Comparison of ENCODE assay signal across 22 cellular contexts in genomic region chr21:42001781-42002180, GRCh38. TPM values are rescaled to one million over a fixed set of nuclear protein-coding genes. Genes with fewer than 3 reads are reported as not detected.
DNase-seq lines count a peak whose midpoint lies in the region; TF ChIP-seq lines count a peak whose summit lies in the region.
"Had no signal": no experiment of that assay in that cellular context is flagged by ENCODE, and none has a peak within 500 bp of the region (broad histone marks: within the 10 kb centered on the region; RNA-seq: fewer than 3 reads in every experiment).

No MANE protein-coding gene starts in this region.

- H3K9ac ChIP-seq in skeletal muscle satellite cell (ENCODE audit: low read depth, low read length) = no peak overlapping the region

- CTCF ChIA-PET in activated CD4-positive, alpha-beta T cell treated with anti-CD3 and anti-CD28 coated beads, Interleukin-2, amount 10 ng/mL, durations not matched to agents 7 days and 5 days (lab: Charles Lee) = interaction anchor here (1.1 to 1.5 kb wide), 4 partner anchors 24 to 116 kb away, joined by 3 read pairs; no protein-coding TSS in a partner anchor

- H3K4me2 ChIP-seq in skeletal muscle satellite cell (ENCODE audit: low read length) = peak overlapping the region; percentile 68

- no peak overlapping the region for H3K4me3 ChIP-seq in skeletal muscle satellite cell (ENCODE audit: low read length)
- H3K4me3 ChIP-seq: heart right ventricle, lung, stomach, upper lobe of right lung had no signal

- H3K9me3 ChIP-seq in skeletal muscle satellite cell (replicated peaks; ENCODE audit: low read length) = no peaks in the 10 kb centered on the region
- H3K9me3 ChIP-seq: heart right ventricle, stomach, upper lobe of right lung had no signal

- no peak overlapping the region for H3K4me3 Mint-ChIP-seq in activated CD4-positive, alpha-beta T cell treated with anti-CD3 and anti-CD28 coated beads, Interleukin-2, amount 10 ng/mL, durations not matched to agents 7 days and 5 days
- peak overlapping the region; percentile 77 for H3K4me3 Mint-ChIP-seq in HFFc6
- H3K4me3 Mint-ChIP-seq in activated naive CD8-positive, alpha-beta T cell treated with anti-CD3 and anti-CD28 coated beads for 36 hours = peak overlapping the region; percentile 25
- H3K4me3 Mint-ChIP-seq: activated naive CD8-positive, alpha-beta T cell treated with anti-CD3 and anti-CD28 coated beads, Interleukin-2, amount 10 ng/mL, durations not matched to agents 7 days and 5 days; immature natural killer cell had no signal

- H3K4me1 Mint-ChIP-seq in activated CD4-positive, alpha-beta T cell treated with anti-CD3 and anti-CD28 coated beads, Interleukin-2, amount 10 ng/mL, durations not matched to agents 7 days and 5 days = peaks cover 35% of the 10 kb centered on the region
- peaks cover 56% of the 10 kb centered on the region for H3K4me1 Mint-ChIP-seq in HFFc6 (ENCODE audit: low read depth)
- peaks cover 39% of the 10 kb centered on the region for H3K4me1 Mint-ChIP-seq in activated naive CD8-positive, alpha-beta T cell treated with anti-CD3 and anti-CD28 coated beads for 36 hours
- H3K4me1 Mint-ChIP-seq: immature natural killer cell had no signal

- no peaks in the 10 kb centered on the region for H3K27me3 Mint-ChIP-seq in activated CD4-positive, alpha-beta T cell treated with anti-CD3 and anti-CD28 coated beads, Interleukin-2, amount 10 ng/mL, durations not matched to agents 7 days and 5 days
- peaks cover 7% of the 10 kb centered on the region; the same call in 1 of the 2 replicates for H3K27me3 Mint-ChIP-seq in HFFc6 (ENCODE audit: insufficient read depth)
- no peaks in the 10 kb centered on the region for H3K27me3 Mint-ChIP-seq in activated naive CD8-positive, alpha-beta T cell treated with anti-CD3 and anti-CD28 coated beads for 36 hours
- H3K27me3 Mint-ChIP-seq: activated naive CD8-positive, alpha-beta T cell treated with anti-CD3 and anti-CD28 coated beads, Interleukin-2, amount 10 ng/mL, durations not matched to agents 7 days and 5 days had no signal

- H3K36me3 Mint-ChIP-seq in activated CD4-positive, alpha-beta T cell treated with anti-CD3 and anti-CD28 coated beads, Interleukin-2, amount 10 ng/mL, durations not matched to agents 7 days and 5 days (ENCODE audit: low read depth) = peaks cover 49% of the 10 kb centered on the region
- peaks cover 52% of the 10 kb centered on the region for H3K36me3 Mint-ChIP-seq in HFFc6 (ENCODE audit: low read depth)
- H3K36me3 Mint-ChIP-seq in activated naive CD8-positive, alpha-beta T cell treated with anti-CD3 and anti-CD28 coated beads for 36 hours = peaks cover 66% of the 10 kb centered on the region

- no peaks in the 10 kb centered on the region for H3K27me3 ChIP-seq in skeletal muscle satellite cell (ENCODE audit: control insufficient read depth, insufficient read depth, low read length)
- H3K27me3 ChIP-seq: heart right ventricle, stomach, upper lobe of right lung had no signal

- no peak for DNase-seq in activated CD4-positive, alpha-beta T cell treated with anti-CD3 and anti-CD28 coated beads, Interleukin-2, amount 10 ng/mL, durations not matched to agents 7 days and 5 days
- no peak for DNase-seq in activated CD4-positive, alpha-beta T cell treated with anti-CD3 and anti-CD28 coated beads for 1 hour
- no peak for DNase-seq in HFFc6
- DNase-seq in activated naive CD8-positive, alpha-beta T cell treated with anti-CD3 and anti-CD28 coated beads for 36 hours = no peak
- no peak for DNase-seq in GM03348 (ENCODE audit: low spot score)
- no peak for DNase-seq in NCI-H446 (lab: John Stamatoyannopoulos, UW)
- DNase-seq in ureter (ENCODE audit: low spot score) = no peak
- DNase-seq: activated naive CD8-positive, alpha-beta T cell treated with anti-CD3 and anti-CD28 coated beads, Interleukin-2, amount 10 ng/mL, durations not matched to agents 7 days and 5 days; cortex of kidney; DMS 273 treated with DMSO at 0.1 percent for 48 hours; GDM1; heart right ventricle; immature natural killer cell; NCI-H1105 treated with DMSO at 0.1 percent for 48 hours; NCI-H2081 treated with DMSO at 0.1 percent for 48 hours; NCI-H524 treated with DMSO at 0.1 percent for 48 hours; right cardiac atrium; SHP77; stomach; upper lobe of right lung had no signal

- peaks cover 16% of the 10 kb centered on the region for H3K4me1 ChIP-seq in skeletal muscle satellite cell (ENCODE audit: control insufficient read depth, insufficient read depth, low read length)
- H3K4me1 ChIP-seq: upper lobe of right lung had no signal

- peak overlapping the region; percentile 3 for H3K27ac Mint-ChIP-seq in activated CD4-positive, alpha-beta T cell treated with anti-CD3 and anti-CD28 coated beads, Interleukin-2, amount 10 ng/mL, durations not matched to agents 7 days and 5 days
- peak overlapping the region; percentile 97 for H3K27ac Mint-ChIP-seq in HFFc6
- H3K27ac Mint-ChIP-seq in activated naive CD8-positive, alpha-beta T cell treated with anti-CD3 and anti-CD28 coated beads for 36 hours = peak overlapping the region; percentile 90
- H3K27ac Mint-ChIP-seq: immature natural killer cell had no signal

- peaks cover 2% of the 10 kb centered on the region for H3K9me3 Mint-ChIP-seq in activated CD4-positive, alpha-beta T cell treated with anti-CD3 and anti-CD28 coated beads, Interleukin-2, amount 10 ng/mL, durations not matched to agents 7 days and 5 days
- H3K9me3 Mint-ChIP-seq in HFFc6 = peaks cover 3% of the 10 kb centered on the region
- peaks cover under 1% of the 10 kb centered on the region for H3K9me3 Mint-ChIP-seq in activated naive CD8-positive, alpha-beta T cell treated with anti-CD3 and anti-CD28 coated beads for 36 hours
- H3K9me3 Mint-ChIP-seq: immature natural killer cell had no signal

- peaks cover 19% of the 10 kb centered on the region for H3K36me3 ChIP-seq in skeletal muscle satellite cell (ENCODE audit: insufficient read depth, low read length)

- TF ChIP-seq CTCF in HFFc6 (IDR thresholded peaks at IDR 0.05) = no peak

- POLR2A ChIA-PET in activated CD4-positive, alpha-beta T cell treated with anti-CD3 and anti-CD28 coated beads, Interleukin-2, amount 10 ng/mL, durations not matched to agents 7 days and 5 days (lab: Charles Lee) = no interaction called here

RNA-seq across cellular contexts. Expression of gene ZBTB21, which starts 8.4 kb away (rescaled TPM):
- 10 to 100 TPM; 22.1 to 22.6 TPM for total RNA-seq in activated CD4-positive, alpha-beta T cell treated with anti-CD3 and anti-CD28 coated beads, Interleukin-2, amount 10 ng/mL, durations not matched to agents 7 days and 5 days
- 10 to 100 TPM; 16.6 to 19.5 (median 18.9) TPM for total RNA-seq in HFFc6 (2021; fragmentation: NEBNext Ultra II Directional; extraction: Animal tissue kit (Norgen Biotek cat#: 25700))
- 10 to 100 TPM; 29.6 to 29.7 TPM for total RNA-seq in activated naive CD8-positive, alpha-beta T cell treated with anti-CD3 and anti-CD28 coated beads for 36 hours
- total RNA-seq in skeletal muscle satellite cell (2012; rRNA removed) = 10.0 and 10.9 TPM in 2 replicates
- 24.5 TPM for total RNA-seq in ureter

RNA-seq across cellular contexts. Expression of gene C2CD2, which starts 48.0 kb away (rescaled TPM):
- 1 to 10 TPM; 7.0 to 8.8 TPM for total RNA-seq in activated CD4-positive, alpha-beta T cell treated with anti-CD3 and anti-CD28 coated beads, Interleukin-2, amount 10 ng/mL, durations not matched to agents 7 days and 5 days
- 10 to 100 TPM; 14.4 to 19.9 (median 17.2) TPM for total RNA-seq in HFFc6 (2021; fragmentation: NEBNext Ultra II Directional; extraction: Animal tissue kit (Norgen Biotek cat#: 25700))
- total RNA-seq in activated naive CD8-positive, alpha-beta T cell treated with anti-CD3 and anti-CD28 coated beads for 36 hours = 1 to 10 TPM; 6.3 to 7.6 TPM
- 39.3 and 52.4 TPM in 2 replicates for total RNA-seq in skeletal muscle satellite cell (2012; rRNA removed)
- total RNA-seq in ureter = 66.4 TPM

Comparison
In these comparisons a context has a peak if more than half of its experiments do, and no peak if none do; other contexts are left out.
1. H3K27ac Mint-ChIP-seq: peak in every context shown above with its lines; median percentile 97 in HFFc6; 90 in activated naive CD8-positive, alpha-beta T cell treated with anti-CD3 and anti-CD28 coated beads for 36 hours; 3 in activated CD4-positive, alpha-beta T cell treated with anti-CD3 and anti-CD28 coated beads, Interleukin-2, amount 10 ng/mL, durations not matched to agents 7 days and 5 days.